ENCODE assay signal across 8 cellular contexts in genomic region chr12:100266163-100266801, GRCh38. TPM values are rescaled to one million over a fixed set of nuclear protein-coding genes. Genes with fewer than 3 reads are reported as not detected.
A peak's percentile ranks its signal among the peaks of the same experiment; 100 is the strongest.
DNase-seq lines count a peak whose midpoint lies in the region; ATAC-seq and TF ChIP-seq lines count a peak whose summit lies in the region.

No MANE protein-coding gene starts in this region.

- no peaks in the 10 kb centered on the region for H4K20me1 ChIP-seq in H9 (ENCODE audit: control insufficient read depth, insufficient read depth, insufficient read length)

- H3K4me3 Mint-ChIP-seq in H9 = peak overlapping the region; percentile 97 to 99
- H3K4me3 Mint-ChIP-seq in endodermal cell = peak overlapping the region; percentile 91

- H2AK5ac ChIP-seq in H9 (ENCODE audit: insufficient read length, low read length) (no peak overlapping the region), trophoblast cell (ENCODE audit: low read length) (no peak overlapping the region)

- peak overlapping the region; percentile 98 to 100 (median 99) for H3K27ac Mint-ChIP-seq in H9
- H3K27ac Mint-ChIP-seq in endodermal cell = peak overlapping the region; percentile 99

- no CpG with 5 or more reads among the region's 12 CpGs for WGBS in H9 (ENCODE audit: extremely low coverage, insufficient read length, low lambda C conversion rate)
- 62% methylated on average over 11 of the region's 12 CpGs; no CpG with 5 or more reads in 1 of the 2 experiments for WGBS in endodermal cell (ENCODE audit: insufficient coverage in 1 of 2, insufficient read length in 1 of 2), 2 experiments
- no CpG with 5 or more reads among the region's 12 CpGs for WGBS in trophoblast cell (ENCODE audit: extremely low coverage, insufficient coverage, insufficient read length)

- no peak overlapping the region for H4K91ac ChIP-seq in H9 (ENCODE audit: insufficient read length, low read depth, low read length)
- H4K91ac ChIP-seq in trophoblast cell (ENCODE audit: low read depth, low read length) = peak overlapping the region; percentile 97

- H2AFZ ChIP-seq in H9 (ENCODE audit: low read length) = no peak overlapping the region
- H2AFZ ChIP-seq in trophoblast cell (ENCODE audit: insufficient read depth, low read length, poor library complexity) = no peak overlapping the region

- H3K4me1 Mint-ChIP-seq in H9 (peaks cover 17 to 18% of the 10 kb centered on the region in 2 experiments), endodermal cell (peaks cover 23% of the 10 kb centered on the region)

- H3K4me1 ChIP-seq in H9 (ENCODE audit: insufficient read depth, low read length) (0 out of 2 replicates have a peak, but pooled peaks cover 6% of the 10 kb centered on the region), endodermal cell (ENCODE audit: control insufficient read depth, insufficient read depth, low read length) (no peaks in the 10 kb centered on the region), trophoblast cell (ENCODE audit: control insufficient read depth in 1 of 2, insufficient read depth in 2 of 2, low read length in 2 of 2) (peaks cover 0 to 8% of the 10 kb centered on the region in 2 experiments)

- H2BK12ac ChIP-seq in H9 (ENCODE audit: insufficient read length, low read depth, low read length) (no peak overlapping the region), trophoblast cell (ENCODE audit: low read length) (no peak overlapping the region)

- no peak overlapping the region for H3T11ph ChIP-seq in H9 (ENCODE audit: low read length)

- H3K27me3 ChIP-seq in H9 (ENCODE audit: insufficient read depth, low read length) = no peaks in the 10 kb centered on the region
- H3K27me3 ChIP-seq in endodermal cell (ENCODE audit: control insufficient read depth, insufficient read depth, low read length, poor library complexity, severe bottlenecking) = no peaks in the 10 kb centered on the region
- H3K27me3 ChIP-seq in trophoblast cell (ENCODE audit: insufficient read depth, low read length) = no peaks in the 10 kb centered on the region

- H3K27ac ChIP-seq in H9 (ENCODE audit: insufficient read length, low read depth, low read length) = peak overlapping the region; percentile 59
- H3K27ac ChIP-seq in endodermal cell (ENCODE audit: low read depth, low read length) = no peak overlapping the region
- H3K27ac ChIP-seq in trophoblast cell (ENCODE audit: low read depth, low read length) = peak overlapping the region; percentile 81

- no peaks in the 10 kb centered on the region for H3K36me3 ChIP-seq in endodermal cell (ENCODE audit: control insufficient read depth, insufficient read depth, low read length)
- H3K36me3 ChIP-seq in trophoblast cell (ENCODE audit: control insufficient read depth in 1 of 2, insufficient read depth in 2 of 2, low read length in 2 of 2) = no peaks in the 10 kb centered on the region

- H3K9me3 ChIP-seq in H9 (ENCODE audit: control insufficient read depth, low read depth, low read length) = no peaks in the 10 kb centered on the region
- H3K9me3 ChIP-seq in endodermal cell (ENCODE audit: control insufficient read depth, low read length) = no peaks in the 10 kb centered on the region
- H3K9me3 ChIP-seq in trophoblast cell (ENCODE audit: insufficient read depth, low read depth, low read length) = no peaks in the 10 kb centered on the region

- no peak overlapping the region for H2BK15ac ChIP-seq in H9 (ENCODE audit: low read depth, low read length)

- no peak for TF ChIP-seq CTCF in H9 (conservative IDR thresholded peaks at IDR 0.05)
- TF ChIP-seq CTCF in endodermal cell (conservative IDR thresholded peaks at IDR 0.05) = no peak

- peak; percentile 10 for ATAC-seq in GM18511 (IDR thresholded peaks at IDR 0.05; ENCODE audit: unreplicated experiment)

- H2BK5ac ChIP-seq in H9 (ENCODE audit: insufficient read length, low read length) (no peak overlapping the region), trophoblast cell (ENCODE audit: low read depth, low read length, poor library complexity) (peak overlapping the region; percentile 90)

- H3K9me3 Mint-ChIP-seq in H9 (no peaks in the 10 kb centered on the region), endodermal cell (no peaks in the 10 kb centered on the region)

- H3K56ac ChIP-seq in H9 (ENCODE audit: insufficient read length, low read depth, low read length) = no peak overlapping the region

- H3K23me2 ChIP-seq in H9 (ENCODE audit: insufficient read length, low read depth, low read length, poor library complexity, severe bottlenecking) = peaks cover 10% of the 10 kb centered on the region

- H3K36me3 Mint-ChIP-seq in H9 (ENCODE audit: insufficient read depth in 1 of 3, low read depth in 3 of 3) (peaks cover 0 to 1% (median 0%) of the 10 kb centered on the region in 3 experiments; a peak in 2 of 7 replicates), endodermal cell (ENCODE audit: low read depth) (peaks cover 4% of the 10 kb centered on the region)

- H3K79me2 ChIP-seq in H9 (ENCODE audit: insufficient read depth, low read length) (peaks cover 9% of the 10 kb centered on the region; the same call in 1 of the 2 replicates), trophoblast cell (ENCODE audit: control insufficient read depth, insufficient read depth, low read length, poor library complexity) (peaks cover 11% of the 10 kb centered on the region)

- no peaks in the 10 kb centered on the region for H3K27me3 Mint-ChIP-seq in H9 (ENCODE audit: low read depth)
- no peaks in the 10 kb centered on the region for H3K27me3 Mint-ChIP-seq in endodermal cell (ENCODE audit: insufficient read depth)

- H4K5ac ChIP-seq in H9 (ENCODE audit: insufficient read length, low read depth, low read length) = no peak overlapping the region

- H3K14ac ChIP-seq in H9 (ENCODE audit: insufficient read depth, low read length) = no peak overlapping the region
- H3K14ac ChIP-seq in trophoblast cell (ENCODE audit: low read length) = no peak overlapping the region

- H3K18ac ChIP-seq in H9 (ENCODE audit: insufficient read length, low read depth, low read length) (no peak overlapping the region), trophoblast cell (ENCODE audit: low read length) (no peak overlapping the region)

- H2BK20ac ChIP-seq in H9 (ENCODE audit: low read depth, low read length, poor library complexity, severe bottlenecking) = no peak overlapping the region

- DNase-seq in H9 = no peak
- DNase-seq in NCI-H524 (lab: John Stamatoyannopoulos, UW) = peak; percentile 73 to 76
- DNase-seq in endodermal cell = no peak
- DNase-seq in trophoblast cell = peak in 1 of 2 donors; percentile 5
- DNase-seq in DMS 273 treated with DMSO at 0.1 percent for 48 hours (lab: John Stamatoyannopoulos, UW) = no peak
- DNase-seq in HPDE6-E6E7 (ENCODE audit: extremely low spot score) = no peak
- no peak for DNase-seq in GDM1 (lab: John Stamatoyannopoulos, UW)

- no peak overlapping the region for H3K4ac ChIP-seq in H9 (ENCODE audit: low read depth, low read length)
- no peak overlapping the region for H3K4ac ChIP-seq in trophoblast cell (ENCODE audit: low read depth, low read length)

- peak overlapping the region; percentile 54 for H4K12ac ChIP-seq in trophoblast cell (ENCODE audit: low read depth, low read length)

- H3K9ac ChIP-seq in H9 (ENCODE audit: extremely low read depth, insufficient read length, low read length) (peak overlapping the region; percentile 30), endodermal cell (ENCODE audit: extremely low read depth, low read length, poor library complexity, severe bottlenecking) (peak overlapping the region; percentile 1), trophoblast cell (ENCODE audit: low read length) (peak overlapping the region; percentile 42)

- H3K4me2 ChIP-seq in H9 (ENCODE audit: insufficient read depth, insufficient read length, low read length) = peak overlapping the region; percentile 94
- peak overlapping the region; percentile 78 for H3K4me2 ChIP-seq in trophoblast cell (ENCODE audit: low read length)

- H3K23ac ChIP-seq in H9 (ENCODE audit: insufficient read length, low read depth, low read length) = no peak overlapping the region
- H3K23ac ChIP-seq in trophoblast cell (ENCODE audit: low read length) = no peak overlapping the region

- H4K8ac ChIP-seq in H9 (replicated peaks; ENCODE audit: insufficient read length, low read depth, low read length) (no peak overlapping the region), trophoblast cell (ENCODE audit: low read depth, low read length) (peak overlapping the region; percentile 94)

- H3K79me1 ChIP-seq in H9 (ENCODE audit: insufficient read depth, low read depth, low read length, poor library complexity, severe bottlenecking) (no peaks in the 10 kb centered on the region), trophoblast cell (ENCODE audit: low read length) (peaks cover 13% of the 10 kb centered on the region)

- H2BK120ac ChIP-seq in H9 (ENCODE audit: low read depth, low read length, poor library complexity, severe bottlenecking) (no peak overlapping the region), trophoblast cell (ENCODE audit: insufficient read depth, low read length, poor library complexity) (no peak overlapping the region)

- H3K4me3 ChIP-seq in endodermal cell (ENCODE audit: low read length) = peak overlapping the region; percentile 99
- peak overlapping the region; percentile 80 for H3K4me3 ChIP-seq in trophoblast cell (ENCODE audit: low read depth, low read length)

RNA-seq across cellular contexts. Expression of gene DEPDC4, which starts 0.6 kb away (rescaled TPM):
- total RNA-seq in H9 (2021) (3.2 and 3.4 TPM in 2 replicates), endodermal cell (1 to 10 TPM; 4.8 to 7.3 TPM)
- polyA plus RNA-seq in endodermal cell (2013, experiment 1 of 2) = 7.5 TPM
- polyA plus RNA-seq in endodermal cell (2013, experiment 2 of 2) = 6.6 TPM
- polyA plus RNA-seq in trophoblast cell (2013) = 2.1 and 2.6 TPM in 2 replicates

RNA-seq across cellular contexts. Expression of gene SCYL2, which starts 0.7 kb away (rescaled TPM):
- 41.4 and 42.0 TPM in 2 replicates for total RNA-seq in H9 (2021)
- total RNA-seq in endodermal cell = 10 to 100 TPM; 54.5 to 59.6 TPM
- polyA plus RNA-seq in endodermal cell (2013, experiment 1 of 2) = 57.3 TPM
- polyA plus RNA-seq in endodermal cell (2013, experiment 2 of 2) = 54.9 TPM
- 45.1 and 45.6 TPM in 2 replicates for polyA plus RNA-seq in trophoblast cell (2013)

Comparison
In these comparisons a context has a peak if more than half of its experiments do, and no peak if none do; other contexts are left out.
1. DNase-seq: peak in NCI-H524 (2 of 2); none in H9 (single experiment), endodermal cell (single experiment), DMS 273 treated with DMSO at 0.1 percent for 48 hours (single experiment), HPDE6-E6E7 (single experiment) and GDM1 (single experiment).
2. Peak in every context shown above with its lines, with median percentiles within 50 percentile points of each other: H3K9ac ChIP-seq.